ENCODE assay signal across 24 cellular contexts in genomic region chr4:8582436-8582835, GRCh38. TPM values are rescaled to one million over a fixed set of nuclear protein-coding genes. Genes with fewer than 3 reads are reported as not detected.
"Had no signal": no experiment of that assay in that cellular context is flagged by ENCODE, and none has a peak within 500 bp of the region (broad histone marks: within the 10 kb centered on the region; RNA-seq: fewer than 3 reads in every experiment).

No MANE protein-coding gene starts in this region.

- H3K27ac ChIP-seq: colonic mucosa, esophagus squamous epithelium, gastroesophageal sphincter, hepatocyte, pancreas, prostate gland, right lobe of liver, uterus had no signal

- H2AFZ ChIP-seq: hepatocyte had no signal

- DNase-seq: colonic mucosa; dermis blood vessel endothelial cell; esophagus squamous epithelium; foreskin fibroblast; mesendoderm; naive thymus-derived CD4-positive, alpha-beta T cell; stimulated activated CD4-positive, alpha-beta T cell treated with anti-CD3 and anti-CD28 coated beads, Interleukin-12 subunit alpha, Interleukin-12 subunit beta, amount 100 ng/mL, for 4 hours; stimulated activated CD4-positive, alpha-beta T cell treated with anti-CD3 and anti-CD28 coated beads, Interleukin-2, amount 100 ng/mL, for 48 hours; stimulated activated naive CD4-positive, alpha-beta T cell treated with Interleukin-2 at 50 U/mL for 16 hours had no signal

- H3K4me2 ChIP-seq: hepatocyte had no signal

- H3K9me3 ChIP-seq: colonic mucosa, esophagus squamous epithelium, gastroesophageal sphincter, pancreas, prostate gland, right lobe of liver, uterus had no signal

- ATAC-seq: gastroesophageal sphincter; left colon; left ventricle myocardium superior; naive thymus-derived CD4-positive, alpha-beta T cell; pancreas; right lobe of liver had no signal

- H3K36me3 ChIP-seq: colonic mucosa, esophagus squamous epithelium, gastroesophageal sphincter, pancreas, prostate gland, right lobe of liver, uterus had no signal

- H3K79me2 ChIP-seq: hepatocyte had no signal

- H3K27me3 ChIP-seq: colonic mucosa, uterus had no signal

- H3K4me3 ChIP-seq: colonic mucosa, esophagus squamous epithelium, gastroesophageal sphincter, hepatocyte, pancreas, prostate gland, right lobe of liver, skin epidermis, uterus had no signal

- H3K4me1 ChIP-seq: colonic mucosa, gastroesophageal sphincter, pancreas, prostate gland, right lobe of liver, uterus had no signal

RNA-seq across cellular contexts. Expression of gene GPR78, which starts 2.2 kb away (rescaled TPM):
- total RNA-seq: colonic mucosa; dermis blood vessel endothelial cell; epithelial cell of proximal tubule; gastroesophageal sphincter; kidney epithelial cell; left ventricle myocardium superior; lung microvascular endothelial cell; mononuclear cell; naive thymus-derived CD4-positive, alpha-beta T cell; neural crest cell; pancreas; renal cortical epithelial cell; right lobe of liver had no signal
- polyA plus RNA-seq: naive thymus-derived CD4-positive, alpha-beta T cell had no signal

RNA-seq across cellular contexts. Expression of gene CPZ, which starts 10.1 kb away (rescaled TPM):
- total RNA-seq: dermis blood vessel endothelial cell; lung microvascular endothelial cell; mononuclear cell; naive thymus-derived CD4-positive, alpha-beta T cell; neural crest cell had no signal
- polyA plus RNA-seq: naive thymus-derived CD4-positive, alpha-beta T cell had no signal
